8 cellular contexts compared by ENCODE assay signal in genomic region chr2:218397502-218398436, GRCh38. TPM values are rescaled to one million over a fixed set of nuclear protein-coding genes. Genes with fewer than 3 reads are reported as not detected.
DNase-seq lines count a peak whose midpoint lies in the region; ATAC-seq, FAIRE-seq and TF ChIP-seq lines count a peak whose summit lies in the region.

No MANE protein-coding gene starts in this region.

- H3K36me3 ChIP-seq in bronchial epithelial cell (ENCODE audit: control insufficient read depth, insufficient read depth, low read length) = peaks cover 7% of the 10 kb centered on the region

- H3K27me3 ChIP-seq in bronchial epithelial cell (ENCODE audit: control insufficient read depth, insufficient read depth, low read length) = no peaks in the 10 kb centered on the region

- no peak for FAIRE-seq in bronchial epithelial cell (lab: Jason Lieb, UNC)

- TF ChIP-seq CTCF in C4-2B (conservative IDR thresholded peaks at IDR 0.05) = no peak
- TF ChIP-seq CTCF in bronchial epithelial cell (IDR thresholded peaks at IDR 0.05; ENCODE audit: insufficient read depth, low read length, severe bottlenecking) = no peak

- H3K27ac ChIP-seq in C4-2B = peak overlapping the region; percentile 95

- peak overlapping the region; percentile 56 for H3K4me3 ChIP-seq in bronchial epithelial cell (ENCODE audit: low read depth, low read length)

- ATAC-seq in GM18909 (IDR thresholded peaks at IDR 0.05; ENCODE audit: poor library complexity, unreplicated experiment) (peak; percentile 16), GM19023 (IDR thresholded peaks at IDR 0.05; ENCODE audit: unreplicated experiment) (no peak)

- peak; percentile 31 to 46 for DNase-seq in Kasumi-1 (lab: John Stamatoyannopoulos, UW)
- DNase-seq in SW480 (ENCODE audit: low spot score) = peak; percentile 86
- DNase-seq in bronchial epithelial cell (ENCODE audit: low read depth) = peak; percentile 88
- DNase-seq in islet precursor cell = peak; percentile 96
- DNase-seq in stimulated activated CD4-positive, alpha-beta T cell treated with anti-CD3 and anti-CD28 coated beads, Interleukin-4, amount 100 ng/mL, for 1 hour = peak; percentile 31

RNA-seq across cellular contexts. Expression of gene CTDSP1, which starts 1.9 kb away (rescaled TPM):
- total RNA-seq in bronchial epithelial cell = 26.5 and 32.1 TPM in 2 replicates

RNA-seq across cellular contexts. Expression of gene SLC11A1, which starts 15.7 kb away (rescaled TPM):
- 0.26 and 0.51 TPM in 2 replicates for total RNA-seq in bronchial epithelial cell

RNA-seq across cellular contexts. Expression of gene VIL1, which starts 21.2 kb away (rescaled TPM):
- total RNA-seq in bronchial epithelial cell = not detected in 2 replicates

RNA-seq across cellular contexts. Expression of gene CATIP, which starts 41.1 kb away (rescaled TPM):
- total RNA-seq in bronchial epithelial cell = not detected in 2 replicates

Comparison
In these comparisons a context has a peak if more than half of its experiments do, and no peak if none do; other contexts are left out.
1. DNase-seq: peak in every context shown above with its lines; median percentile 96 in islet precursor cell; 88 in bronchial epithelial cell; 86 in SW480; 38 in Kasumi-1; 31 in stimulated activated CD4-positive, alpha-beta T cell treated with anti-CD3 and anti-CD28 coated beads, Interleukin-4, amount 100 ng/mL, for 1 hour.